8 cellular contexts compared by ENCODE assay signal in the genomic region with DNA sequence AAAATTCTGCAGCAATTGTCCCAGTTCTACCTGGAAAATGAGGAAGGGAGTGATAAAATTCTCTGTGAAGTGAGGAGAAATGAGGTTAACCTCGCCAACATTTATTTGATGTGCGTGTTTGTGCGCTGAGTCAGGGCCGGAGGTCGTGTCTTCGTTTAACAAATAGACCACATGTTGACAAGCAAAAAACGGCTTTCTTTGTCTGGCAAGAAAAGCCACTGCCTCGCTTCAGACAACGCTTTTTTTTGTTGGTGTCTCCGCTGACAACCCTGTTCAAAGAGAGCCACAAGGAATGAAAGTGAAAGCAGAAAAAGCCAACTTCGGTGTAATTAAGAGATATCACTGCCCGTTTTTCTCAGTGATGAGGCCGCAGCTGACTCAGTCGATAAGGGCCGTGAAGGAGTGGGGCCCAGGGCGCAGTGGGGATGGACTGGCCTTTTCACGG.
DNase-seq lines count a peak whose midpoint lies in the region; ATAC-seq and TF ChIP-seq lines count a peak whose summit lies in the region.

No MANE protein-coding gene starts in this region.

- H3K27me3 ChIP-seq in breast epithelium = no peaks in the 10 kb centered on the region

- no peaks in the 10 kb centered on the region for H3K36me3 ChIP-seq in breast epithelium

- DNase-seq in DMS53 treated with DMSO at 0.1 percent for 48 hours (lab: John Stamatoyannopoulos, UW; ENCODE audit: unreplicated experiment) (peak; percentile 12), LHCN-M2 (ENCODE audit: low read depth) (peak; percentile 89), breast epithelium (ENCODE audit: low spot score in 2 of 2) (no peak), mucosa of gallbladder (ENCODE audit: low spot score) (peak; percentile 46), GF-D8 (lab: John Stamatoyannopoulos, UW) (no peak), NCI-H82 treated with DMSO at 0.1 percent for 48 hours (lab: John Stamatoyannopoulos, UW; ENCODE audit: unreplicated experiment) (no peak)
- no peak for DNase-seq in stimulated activated CD4-positive, alpha-beta T cell treated with anti-CD3 and anti-CD28 coated beads, Interleukin-2, amount 100 ng/mL, for 24 hours

- H3K4me1 ChIP-seq in breast epithelium = no peaks in the 10 kb centered on the region

- H3K27ac ChIP-seq in breast epithelium = no peak overlapping the region

- no peak for ATAC-seq in HG03135 (IDR thresholded peaks at IDR 0.05; ENCODE audit: unreplicated experiment)

- peak overlapping the region in 2 of 3 donors; percentile 34 to 57 for H3K4me3 ChIP-seq in breast epithelium

- H3K9me3 ChIP-seq in breast epithelium = no peaks in the 10 kb centered on the region

- TF ChIP-seq CTCF in breast epithelium (IDR thresholded peaks at IDR 0.05) = no peak

- TF ChIP-seq POLR2A in breast epithelium (IDR thresholded peaks at IDR 0.05) = no peak

- intact Hi-C loops in breast epithelium (cut with DNase I; ENCODE audit: low total_unique reads) = no loop called here

Comparison
In these comparisons a context has a peak if more than half of its experiments do, and no peak if none do; other contexts are left out.
1. DNase-seq: peak in DMS53 treated with DMSO at 0.1 percent for 48 hours (single experiment), LHCN-M2 (single experiment) and mucosa of gallbladder (single experiment); none in breast epithelium (0 of 2), GF-D8 (single experiment), stimulated activated CD4-positive, alpha-beta T cell treated with anti-CD3 and anti-CD28 coated beads, Interleukin-2, amount 100 ng/mL, for 24 hours (0 of 2) and NCI-H82 treated with DMSO at 0.1 percent for 48 hours (single experiment).